ENCODE assay signal across 29 cellular contexts in genomic region chr4:127606823-127607222, GRCh38.
"Had no signal": no experiment of that assay in that cellular context is flagged by ENCODE, and none has a peak within 500 bp of the region (broad histone marks: within the 10 kb centered on the region; RNA-seq: fewer than 3 reads in every experiment).

No MANE protein-coding gene starts in this region.

- H3K27me3 ChIP-seq: breast epithelium, upper lobe of right lung had no signal

- H3K4me3 ChIP-seq: breast epithelium, esophagus squamous epithelium, gastrocnemius medialis, mucosa of descending colon, suprapubic skin, tibial artery, upper lobe of right lung had no signal

- H3K9me3 ChIP-seq: breast epithelium, esophagus squamous epithelium, gastrocnemius medialis, mucosa of descending colon, suprapubic skin, tibial artery, upper lobe of right lung had no signal

- H3K27ac ChIP-seq: breast epithelium, epithelial cell of prostate, esophagus squamous epithelium, gastrocnemius medialis, suprapubic skin, tibial artery, upper lobe of right lung, WERI-Rb-1 had no signal

- H3K36me3 ChIP-seq: breast epithelium, esophagus squamous epithelium, gastrocnemius medialis, suprapubic skin, tibial artery, upper lobe of right lung, WERI-Rb-1 had no signal

- H3K4me1 ChIP-seq: breast epithelium, esophagus squamous epithelium, gastrocnemius medialis, suprapubic skin, tibial artery, upper lobe of right lung had no signal

- DNase-seq: activated CD4-positive, alpha-beta memory T cell treated with anti-CD3 and anti-CD28 coated beads for 36 hours; activated CD4-positive, alpha-beta T cell treated with anti-CD3 and anti-CD28 coated beads, Interleukin-2, amount 10 ng/mL, durations not matched to agents 24 days and 14 days; activated CD4-positive, CD25-positive, alpha-beta regulatory T cell treated with anti-CD3 and anti-CD28 coated beads, Interleukin-2, amount 50 U/mL, for 72 hours; activated CD8-positive, alpha-beta memory T cell treated with anti-CD3 and anti-CD28 coated beads, Interleukin-2, amount 50 U/mL, for 4 hours; activated gamma-delta T cell treated with Interleukin-2 at 50 U/mL for 16 hours; activated naive CD4-positive, alpha-beta T cell treated with anti-CD3 and anti-CD28 coated beads, Interleukin-2, amount 50 U/mL, for 16 hours; activated T-cell treated with anti-CD3 and anti-CD28 coated beads, Interleukin-2, amount 50 U/mL, for 24 hours; amygdala; dermis blood vessel endothelial cell; effector CD4-positive, alpha-beta T cell; esophagus squamous epithelium; gastrocnemius medialis; glutamatergic neuron; islet precursor cell; left cardiac atrium; left ventricle myocardium superior; mucosa of descending colon; stimulated activated CD4-positive, alpha-beta T cell treated with anti-CD3 and anti-CD28 coated beads, Interleukin-15, amount 100 ng/mL, for 24 hours; stimulated activated CD4-positive, alpha-beta T cell treated with anti-CD3 and anti-CD28 coated beads, Interleukin-2, amount 100 ng/mL, for 24 hours; stimulated activated naive CD4-positive, alpha-beta T cell; T1000; tibial artery; upper lobe of right lung; WERI-Rb-1 had no signal

- ATAC-seq: gastrocnemius medialis; left cardiac atrium; left ventricle myocardium superior; mucosa of descending colon; natural killer cell treated with Interleukin-12 subunit alpha and Interleukin-12 subunit beta and Interleukin-15 and Interleukin-18, amount 100 ng/mL, for 72 hours; right cardiac atrium; upper lobe of right lung had no signal
